In the genomic region with DNA sequence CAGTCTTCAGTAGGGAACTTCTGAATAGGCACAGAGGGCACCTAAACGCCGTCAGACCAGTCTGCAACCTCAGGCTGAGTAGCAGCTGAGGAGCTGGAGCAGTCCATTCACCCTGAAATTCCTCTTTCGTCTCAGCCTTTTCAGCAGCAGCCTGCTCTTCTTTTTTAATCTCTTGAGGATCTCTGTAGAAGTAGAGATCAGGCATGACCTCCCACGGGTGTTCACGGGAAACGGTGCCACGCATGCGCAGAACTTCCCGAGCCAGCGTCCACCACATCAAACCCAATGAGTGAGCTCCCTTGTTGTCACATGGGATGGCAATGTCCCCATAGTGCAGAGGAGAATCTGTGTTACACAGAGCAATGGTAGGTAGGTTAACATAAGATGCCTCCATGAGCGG, we compare ENCODE assay signal across 27 cellular contexts.
"Had no signal": no experiment of that assay in that cellular context is flagged by ENCODE, and none has a peak within 500 bp of the region (broad histone marks: within the 10 kb centered on the region; RNA-seq: fewer than 3 reads in every experiment).

No MANE protein-coding gene starts in this region.

- H3K27ac ChIP-seq: adrenal gland, ascending aorta, brain microvascular endothelial cell, lower lobe of right lung, thyroid gland, WERI-Rb-1 had no signal

- H3K4me3 Mint-ChIP-seq: activated CD4-positive, alpha-beta T cell treated with anti-CD3 and anti-CD28 coated beads for 36 hours; activated T-cell treated with anti-CD3 and anti-CD28 coated beads, Interleukin-2, amount 50 U/mL, for 24 hours; activated T-helper 17 cell treated with anti-CD3 and anti-CD28 coated beads, Interleukin-2, amount 50 U/mL, for 72 hours; naive B cell; neural crest cell; stimulated activated naive CD8-positive, alpha-beta T cell treated with anti-CD3 and anti-CD28 coated beads, Interleukin-15, Interleukin-2, amounts not matched to agents 100 ng/mL and 50 ng/mL, for 24 hours had no signal

- H3K9me3 Mint-ChIP-seq: activated naive CD4-positive, alpha-beta T cell treated with anti-CD3 and anti-CD28 coated beads, Interleukin-2, amount 50 U/mL, for 72 hours; activated T-cell treated with anti-CD3 and anti-CD28 coated beads, Interleukin-2, amount 50 U/mL, for 24 hours; activated T-helper 17 cell treated with anti-CD3 and anti-CD28 coated beads, Interleukin-2, amount 50 U/mL, for 72 hours; neural crest cell; stimulated activated naive CD8-positive, alpha-beta T cell treated with anti-CD3 and anti-CD28 coated beads, Interleukin-15, Interleukin-2, amounts not matched to agents 100 ng/mL and 50 ng/mL, for 24 hours had no signal

- ATAC-seq: activated CD4-positive, alpha-beta T cell treated with anti-CD3 and anti-CD28 coated beads for 36 hours; activated naive CD4-positive, alpha-beta T cell treated with anti-CD3 and anti-CD28 coated beads, Interleukin-2, amount 50 U/mL, for 72 hours; activated T-helper 17 cell treated with anti-CD3 and anti-CD28 coated beads, Interleukin-2, amount 50 U/mL, for 72 hours; left lobe of liver; lower lobe of right lung had no signal

- DNase-seq: activated CD4-positive, alpha-beta T cell treated with anti-CD3 and anti-CD28 coated beads for 36 hours; activated CD4-positive, alpha-beta T cell treated with anti-CD3 and anti-CD28 coated beads, Interleukin-2, amount 50 U/mL, for 4 hours; activated CD8-positive, alpha-beta memory T cell treated with anti-CD3 and anti-CD28 coated beads for 24 hours; activated CD8-positive, alpha-beta memory T cell treated with anti-CD3 and anti-CD28 coated beads, Interleukin-2, amount 50 U/mL, for 4 hours; activated T-cell treated with anti-CD3 and anti-CD28 coated beads, Interleukin-2, amount 50 U/mL, for 24 hours; brain microvascular endothelial cell; central memory CD4-positive, alpha-beta T cell; dermis blood vessel endothelial cell; effector CD8-positive, alpha-beta T cell; foreskin melanocyte; kidney; lower lobe of right lung; mesendoderm; naive B cell; stimulated activated CD4-positive, alpha-beta T cell treated with anti-CD3 and anti-CD28 coated beads, Interleukin-4, amount 100 ng/mL, for 24 hours; substantia nigra; thyroid gland; WERI-Rb-1 had no signal

- H3K9me3 ChIP-seq: adrenal gland, ascending aorta, lower lobe of right lung, thyroid gland had no signal

- H3K4me1 Mint-ChIP-seq: activated T-helper 17 cell treated with anti-CD3 and anti-CD28 coated beads, Interleukin-2, amount 50 U/mL, for 72 hours; naive B cell had no signal

- FAIRE-seq: kidney, TTC549 had no signal

- H3K27ac Mint-ChIP-seq: activated CD4-positive, alpha-beta T cell treated with anti-CD3 and anti-CD28 coated beads for 36 hours; activated naive CD4-positive, alpha-beta T cell treated with anti-CD3 and anti-CD28 coated beads, Interleukin-2, amount 50 U/mL, for 72 hours; activated T-cell treated with anti-CD3 and anti-CD28 coated beads, Interleukin-2, amount 50 U/mL, for 24 hours; activated T-helper 17 cell treated with anti-CD3 and anti-CD28 coated beads, Interleukin-2, amount 50 U/mL, for 72 hours; progenitor cell of endocrine pancreas; stimulated activated naive CD8-positive, alpha-beta T cell treated with anti-CD3 and anti-CD28 coated beads, Interleukin-15, Interleukin-2, amounts not matched to agents 100 ng/mL and 50 ng/mL, for 24 hours had no signal

- H3K27me3 ChIP-seq: adrenal gland, ascending aorta, brain microvascular endothelial cell, thyroid gland had no signal

- H3K4me3 ChIP-seq: adrenal gland, ascending aorta, lower lobe of right lung, thyroid gland had no signal

- H3K4me1 ChIP-seq: adrenal gland, ascending aorta, lower lobe of right lung, thyroid gland had no signal

- H3K36me3 ChIP-seq: adrenal gland, ascending aorta, brain microvascular endothelial cell, lower lobe of right lung, thyroid gland, WERI-Rb-1 had no signal

- H3K36me3 Mint-ChIP-seq: activated naive CD4-positive, alpha-beta T cell treated with anti-CD3 and anti-CD28 coated beads, Interleukin-2, amount 50 U/mL, for 72 hours; naive B cell had no signal
